18 cellular contexts compared by ENCODE assay signal in genomic region chr15:51117270-51117669, GRCh38. TPM values are rescaled to one million over a fixed set of nuclear protein-coding genes. Genes with fewer than 3 reads are reported as not detected.
A peak's percentile ranks its signal among the peaks of the same experiment; 100 is the strongest.
DNase-seq lines count a peak whose midpoint lies in the region; ATAC-seq, FAIRE-seq and TF ChIP-seq lines count a peak whose summit lies in the region.
"Had no signal": no experiment of that assay in that cellular context is flagged by ENCODE, and none has a peak within 500 bp of the region (broad histone marks: within the 10 kb centered on the region; RNA-seq: fewer than 3 reads in every experiment).

No MANE protein-coding gene starts in this region.

- no peak overlapping the region for H3K4me3 ChIP-seq in astrocyte of the spinal cord (ENCODE audit: low read depth, low read length)
- no peak overlapping the region for H3K4me3 ChIP-seq in pancreas
- H3K4me3 ChIP-seq: SK-N-MC had no signal

- DNase-seq in A172 (ENCODE audit: low spot score) (peak; percentile 40), HT1080 (ENCODE audit: low read depth) (peak; percentile 77), astrocyte of the spinal cord (ENCODE audit: low read depth, low spot score) (peak; percentile 31), fibroblast of peridontal ligament (ENCODE audit: extremely low read depth) (peak; percentile 29), GM19240 (ENCODE audit: insufficient read length, low spot score) (no peak), pancreas (no peak)
- DNase-seq: 8988T, Calu3, DMS79, H7, NCI-H1048, NCI-H146, NCI-H226, NCI-H526 treated with DMSO at 0.1 percent for 48 hours, PC-3 had no signal

- intact Hi-C loops in pancreas (cut with DNase I) = no loop called here

- FAIRE-seq in pancreas (lab: Jason Lieb, UNC) = no peak

- ATAC-seq in HG03457 (IDR thresholded peaks at IDR 0.05; ENCODE audit: unreplicated experiment) (no peak), GM21737 (IDR thresholded peaks at IDR 0.05; ENCODE audit: unreplicated experiment) (no peak), pancreas (no peak)
- ATAC-seq: PC-3 had no signal

- H3K4me1 ChIP-seq in pancreas = no peaks in the 10 kb centered on the region

- in situ Hi-C loops in astrocyte of the spinal cord (cut with HindIII; ENCODE audit: low sequenced_read_pairs) = no loop called here

- H3K27ac ChIP-seq in pancreas = no peak overlapping the region
- H3K27ac ChIP-seq: SK-N-MC had no signal

- H3K27me3 ChIP-seq in pancreas = no peaks in the 10 kb centered on the region

- H3K36me3 ChIP-seq in pancreas = no peaks in the 10 kb centered on the region

- WGBS in pancreas, 2 donors = 71 to 83% methylated on average over 1 of the region's 1 CpG

- no peak for TF ChIP-seq CTCF in astrocyte of the spinal cord (IDR thresholded peaks at IDR 0.05; ENCODE audit: low read depth, low read length)
- TF ChIP-seq CTCF in pancreas (IDR thresholded peaks at IDR 0.05) = no peak

- no peaks in the 10 kb centered on the region for H3K9me3 ChIP-seq in pancreas

RNA-seq across cellular contexts. Expression of gene TNFAIP8L3, which starts 22.6 kb away (rescaled TPM):
- total RNA-seq in A172 (2014; rRNA removed; shearing (Covaris generic)) = 0.07 TPM in 1 of 2 replicates, not detected in the other
- 1.8 and 2.3 TPM in 2 replicates for total RNA-seq in HT1080 (2014; rRNA removed; shearing (Covaris generic))
- 1.7 and 1.8 TPM in 2 replicates for polyA plus RNA-seq in HT1080 (2015; cell fraction: cytosol; rRNA removed)
- polyA plus RNA-seq in HT1080 (2015; cell fraction: nucleus; rRNA removed) = 0.43 and 1.3 TPM in 2 replicates
- 1 to 10 TPM in 2 of 6 donors, under 1 TPM in 4; 0.09 to 1.8 (median 0.70) TPM for total RNA-seq in pancreas
- under 1 TPM; 0.68 to 0.87 TPM for polyA plus RNA-seq in pancreas
- total RNA-seq: Calu3, PC-3 had no signal

Comparison
In these comparisons a context has a peak if more than half of its experiments do, and no peak if none do; other contexts are left out.
1. DNase-seq: peak in A172 (single experiment), HT1080 (single experiment), astrocyte of the spinal cord (single experiment) and fibroblast of peridontal ligament (single experiment); none in GM19240 (single experiment) and pancreas (0 of 6).